In genomic region chr20:62884556-62884955, GRCh38 we compare ENCODE assay signal across 1 cellular context.
TF ChIP-seq lines count a peak whose summit lies in the region.

No MANE protein-coding gene starts in this region.

TF ChIP-seq in H1, 55 proteins besides CTCF, POLR2A, EP300 and RAD21:
- TF ChIP-seq SIN3A (conservative IDR thresholded peaks at IDR 0.05 in 1 of 2, IDR thresholded peaks at IDR 0.05 in 1 of 2; ENCODE audit: low read depth in 1 of 2, low read length in 2 of 2), result no peak
- TF ChIP-seq CHD7 (IDR thresholded peaks at IDR 0.05; ENCODE audit: insufficient replicate concordance, low read length), result no peak
- no peak for TF ChIP-seq ASH2L (IDR thresholded peaks at IDR 0.05; ENCODE audit: low read length)
- no peak for TF ChIP-seq BCL11A (IDR thresholded peaks at IDR 0.05; ENCODE audit: low read depth in 2 of 2, low read length in 2 of 2)
- TF ChIP-seq BACH1 (IDR thresholded peaks at IDR 0.05; ENCODE audit: low read length), result no peak
- TF ChIP-seq POLR2AphosphoS5 (IDR thresholded peaks at IDR 0.05; ENCODE audit: low read depth, low read length), result no peak
- no peak for TF ChIP-seq RBBP5 (IDR thresholded peaks at IDR 0.05; ENCODE audit: borderline replicate concordance, low read depth, low read length)
- no peak for TF ChIP-seq POU5F1 (IDR thresholded peaks at IDR 0.05; ENCODE audit: low read depth, low read length)
- no peak for TF ChIP-seq NANOG (IDR thresholded peaks at IDR 0.05; ENCODE audit: insufficient read depth, low read depth, low read length, poor library complexity, severe bottlenecking)
- no peak for TF ChIP-seq CTBP2 (IDR thresholded peaks at IDR 0.05; ENCODE audit: borderline replicate concordance, insufficient read depth, insufficient read length, low read length)
- TF ChIP-seq KDM5A (IDR thresholded peaks at IDR 0.05; ENCODE audit: low read length), result no peak
- TF ChIP-seq SRF (IDR thresholded peaks at IDR 0.05; ENCODE audit: low read depth, low read length), result no peak
